ENCODE assay signal across 24 cellular contexts in genomic region chr12:52239767-52240166, GRCh38. TPM values are rescaled to one million over a fixed set of nuclear protein-coding genes. Genes with fewer than 3 reads are reported as not detected.
DNase-seq lines count a peak whose midpoint lies in the region; ATAC-seq, FAIRE-seq and TF ChIP-seq lines count a peak whose summit lies in the region.
"Had no signal": no experiment of that assay in that cellular context is flagged by ENCODE, and none has a peak within 500 bp of the region (broad histone marks: within the 10 kb centered on the region; RNA-seq: fewer than 3 reads in every experiment).

No MANE protein-coding gene starts in this region.

- peak overlapping the region in 1 of 2 donors; percentile 38 for H3K9ac ChIP-seq in kidney (ENCODE audit: low read length in 2 of 2)

- H3K36me3 ChIP-seq in kidney (ENCODE audit: control insufficient read depth in 1 of 2, insufficient read depth in 2 of 2, low read length in 2 of 2) (no peaks in the 10 kb centered on the region), thyroid gland (peaks cover 10 to 21% of the 10 kb centered on the region in 2 donors)

- no peak for TF ChIP-seq POLR2A in thyroid gland (IDR thresholded peaks at IDR 0.05)

- DNase-seq in GM10248 (ENCODE audit: extremely low spot score) (peak; percentile 2), RWPE1 (ENCODE audit: low spot score) (no peak), kidney (peak; percentile 22), thyroid gland (no peak), cardiac septum (ENCODE audit: low spot score) (no peak), AG08396 (ENCODE audit: low spot score) (no peak)
- DNase-seq: ACHN, AML-193, COR-L47, DMS153, GF-D8, GOT3, KG1, MV-4-11, NCI-H1694 treated with DMSO at 0.1 percent for 48 hours, NCI-H2107, NCI-H510A treated with DMSO at 0.1 percent for 48 hours, NCI-H82 had no signal

- POLR2A ChIA-PET in GM10248 (lab: Yijun Ruan, JAX) (no interaction called here), RWPE1 (lab: Yijun Ruan, JAX; ENCODE audit: low non-redundant PET) (no interaction called here)

- ATAC-seq in HG02798 (IDR thresholded peaks at IDR 0.05; ENCODE audit: poor library complexity, unreplicated experiment) = no peak
- ATAC-seq: GM12878, HCT116, Right ventricle myocardium inferior had no signal

- WGBS in thyroid gland, 2 donors = 62 to 72% methylated on average over 2 of the region's 2 CpGs

- no peaks in the 10 kb centered on the region for H3K27me3 ChIP-seq in thyroid gland

- no peak for TF ChIP-seq CTCF in GM10248 (IDR thresholded peaks at IDR 0.05; ENCODE audit: control extremely low read depth, extremely low read depth, low read depth, missing control alignments)
- TF ChIP-seq CTCF in RWPE1 (conservative IDR thresholded peaks at IDR 0.05; ENCODE audit: low read depth) = no peak
- no peak for TF ChIP-seq CTCF in kidney (IDR thresholded peaks at IDR 0.05; ENCODE audit: borderline replicate concordance, extremely low read depth, insufficient read depth)
- TF ChIP-seq CTCF in thyroid gland (IDR thresholded peaks at IDR 0.05) = no peak

- H3K9me3 ChIP-seq in kidney (ENCODE audit: control insufficient read depth in 1 of 2, low read length in 2 of 2) (no peaks in the 10 kb centered on the region), thyroid gland (no peaks in the 10 kb centered on the region)

- H3K27ac ChIP-seq in RWPE1 (peak overlapping the region; percentile 100), kidney (ENCODE audit: low read depth in 2 of 2, low read length in 2 of 2) (peak overlapping the region; percentile 26 to 83), thyroid gland (peak overlapping the region; percentile 94 to 100 (median 99))
- H3K27ac ChIP-seq: C4-2B had no signal

- H3K4me3 ChIP-seq in kidney (ENCODE audit: low read length in 2 of 2) = no peak overlapping the region
- no peak overlapping the region for H3K4me3 ChIP-seq in thyroid gland (replicated peaks in 1 of 3)
- H3K4me3 ChIP-seq: GM12878 had no signal

- FAIRE-seq in kidney (lab: Jason Lieb, UNC) = no peak
- FAIRE-seq: GM12878 had no signal

- intact Hi-C loops in kidney (cut with DNase I) = no loop called here
- intact Hi-C loops in thyroid gland (cut with DNase I) = no loop called here
- intact Hi-C loops in cardiac septum (cut with DNase I) = no loop called here

- peaks cover 18 to 22% of the 10 kb centered on the region in 2 donors for H3K4me1 ChIP-seq in kidney (ENCODE audit: control insufficient read depth in 1 of 2, insufficient read depth in 1 of 2, low read depth in 1 of 2, low read length in 2 of 2)
- peaks cover 52 to 91% of the 10 kb centered on the region in 2 donors for H3K4me1 ChIP-seq in thyroid gland

- CTCF ChIA-PET in GM10248 (lab: Yijun Ruan, JAX) = interaction anchor here (2.4 kb wide), 1 partner anchor 18 kb away, joined by 12 read pairs; no protein-coding TSS in a partner anchor
- CTCF ChIA-PET in RWPE1 (lab: Yijun Ruan, JAX) = no interaction called here

RNA-seq across cellular contexts. Expression of gene KRT7, which starts 6.7 kb away (rescaled TPM):
- 1,490 TPM for total RNA-seq in kidney
- 173 TPM for polyA plus RNA-seq in kidney (ENCODE audit: insufficient read depth, low read depth, low replicate concordance)
- total RNA-seq in thyroid gland = 100 to 1,000 TPM; 333 to 826 (median 460) TPM
- 1.2 TPM for total RNA-seq in cardiac septum
- total RNA-seq: Right ventricle myocardium inferior, SK-MEL-5 had no signal

RNA-seq across cellular contexts. Expression of gene KRT86, which starts 34.7 kb away (rescaled TPM):
- 1.3 TPM for total RNA-seq in kidney
- polyA plus RNA-seq in kidney (ENCODE audit: insufficient read depth, low read depth, low replicate concordance) = not detected
- total RNA-seq in thyroid gland = 1 to 10 TPM in 1 of 4 donors, under 1 TPM in 3; 0.13 to 1.1 (median 0.42) TPM
- not detected for total RNA-seq in cardiac septum
- total RNA-seq: Right ventricle myocardium inferior, SK-MEL-5 had no signal

RNA-seq across cellular contexts. Expression of gene KRT80, which starts 48.0 kb away (rescaled TPM):
- total RNA-seq in kidney (12.3 TPM), thyroid gland (1 to 10 TPM in 1 of 4 donors, under 1 TPM in 1, not detected in 2; 0.34 to 1.6 TPM), cardiac septum (1.2 TPM)
- polyA plus RNA-seq in kidney (ENCODE audit: insufficient read depth, low read depth, low replicate concordance) = 1.0 TPM
- total RNA-seq: GM12878, Right ventricle myocardium inferior had no signal

RNA-seq across cellular contexts. Expression of gene KRT81, which starts 51.6 kb away (rescaled TPM):
- total RNA-seq in kidney (not detected), thyroid gland (under 1 TPM in 2 of 4 donors, not detected in 2; 0.11 to 0.71 TPM), cardiac septum (not detected)
- not detected for polyA plus RNA-seq in kidney (ENCODE audit: insufficient read depth, low read depth, low replicate concordance)
- total RNA-seq: Right ventricle myocardium inferior had no signal

Comparison
In these comparisons a context has a peak if more than half of its experiments do, and no peak if none do; other contexts are left out.
1. DNase-seq: peak in GM10248 (single experiment) and kidney (single experiment); none in RWPE1 (single experiment), thyroid gland (0 of 2), cardiac septum (single experiment) and AG08396 (single experiment).
2. RNA of gene KRT7, which starts 6.7 kb away (total RNA-seq): 1,490 TPM in kidney (single experiment) and 333 to 826 TPM in thyroid gland; 1.2 TPM in cardiac septum (single experiment); every median in the first group is over 100 times any median in the second.
3. Peak in every context shown above with its lines, with median percentiles within 50 percentile points of each other: H3K27ac ChIP-seq.